In genomic region chr15:89500397-89501270, GRCh38 we compare ENCODE assay signal across 12 cellular contexts. TPM values are rescaled to one million over a fixed set of nuclear protein-coding genes. Genes with fewer than 3 reads are reported as not detected.
DNase-seq lines count a peak whose midpoint lies in the region; ATAC-seq, FAIRE-seq and TF ChIP-seq lines count a peak whose summit lies in the region.
"Had no signal": no experiment of that assay in that cellular context is flagged by ENCODE, and none has a peak within 500 bp of the region (broad histone marks: within the 10 kb centered on the region; RNA-seq: fewer than 3 reads in every experiment).

No MANE protein-coding gene starts in this region.

- no peaks in the 10 kb centered on the region for H3K27me3 Mint-ChIP-seq in Caco-2 (ENCODE audit: insufficient read depth, unreplicated experiment)
- H3K27me3 Mint-ChIP-seq in WTC11 (ENCODE audit: low read depth): peaks cover 24% of the 10 kb centered on the region

- H3K27ac Mint-ChIP-seq in Caco-2 (ENCODE audit: unreplicated experiment) (no peak overlapping the region), WTC11 (no peak overlapping the region)

- ATAC-seq in WTC11 (peak; percentile 13; the same call in 1 of the 2 replicates), GM21360 (IDR thresholded peaks at IDR 0.05; ENCODE audit: unreplicated experiment) (no peak)

- no peak overlapping the region for H3K4me3 ChIP-seq in Caco-2 (ENCODE audit: low read depth, low read length)
- H3K4me3 ChIP-seq: adrenal gland, upper lobe of left lung had no signal

- TF ChIP-seq CTCF in Caco-2 (IDR thresholded peaks at IDR 0.05; ENCODE audit: insufficient read depth in 1 of 2, low read depth in 1 of 2, low read length in 1 of 2, severe bottlenecking in 1 of 2, unreplicated experiment in 1 of 2): peak; percentile 14 to 34
- peak; percentile 29; the same call in 1 of the 2 replicates for TF ChIP-seq CTCF in WTC11 (IDR thresholded peaks at IDR 0.05)

- H3K4me3 Mint-ChIP-seq in Caco-2 (ENCODE audit: unreplicated experiment): no peak overlapping the region
- H3K4me3 Mint-ChIP-seq in WTC11: no peak overlapping the region

- FAIRE-seq in GM19239 (lab: Jason Lieb, UNC): peak; percentile 66

- H3K4me1 Mint-ChIP-seq in Caco-2 (ENCODE audit: low read depth, unreplicated experiment) (no peaks in the 10 kb centered on the region), WTC11 (0 out of 2 replicates have a peak, but pooled peaks cover 3% of the 10 kb centered on the region)

- no TSS peak for BruUV-seq in Caco-2 (replicated peaks; lab: Mats Ljungman, UMichigan)

- CTCF ChIA-PET in Caco-2 (lab: Charles Lee) (no interaction called here), WTC11 (lab: Charles Lee) (interaction anchor here (0.6 to 1.8 kb wide), 12 partner anchors 9 to 279 kb away, joined by 3 to 11 read pairs (median 4); no protein-coding TSS in a partner anchor)

- DNase-seq in Caco-2 (no peak), GM19239 (ENCODE audit: insufficient read length, low spot score) (no peak), WTC11 (ENCODE audit: low spot score) (no peak), islet precursor cell (peak; percentile 49), hypothalamus (lab: John Stamatoyannopoulos, UW) (no peak), T-helper 1 cell (no peak)
- DNase-seq in NK-92 treated with Interleukin-12 subunit alpha and Interleukin-12 subunit beta, amount 100 ng/mL, for 24 hours (lab: John Stamatoyannopoulos, UW): no peak
- DNase-seq: adrenal gland, NCI-H2081 treated with DMSO at 0.1 percent for 48 hours, upper lobe of left lung had no signal

- intact Hi-C loops in Caco-2 (cut with micrococcal nuclease; ENCODE audit: unreplicated experiment): no loop called here

- H3K9me3 Mint-ChIP-seq in Caco-2 (ENCODE audit: unreplicated experiment) (no peaks in the 10 kb centered on the region), WTC11 (no peaks in the 10 kb centered on the region)

- POLR2A ChIA-PET in Caco-2 (lab: Charles Lee) (no interaction called here), WTC11 (lab: Charles Lee) (no interaction called here)

- no peaks in the 10 kb centered on the region for H3K27me3 ChIP-seq in Caco-2 (replicated peaks; ENCODE audit: control insufficient read depth, insufficient read depth, low read length)

- H3K4me1 ChIP-seq in Caco-2: peaks cover 3% of the 10 kb centered on the region; the same call in 1 of the 2 replicates
- H3K4me1 ChIP-seq: adrenal gland had no signal

- H3K36me3 ChIP-seq in Caco-2 (ENCODE audit: control insufficient read depth, insufficient read depth, low read length): no peaks in the 10 kb centered on the region
- H3K36me3 ChIP-seq: adrenal gland, upper lobe of left lung had no signal

- H3K36me3 Mint-ChIP-seq in Caco-2 (ENCODE audit: insufficient read depth, unreplicated experiment) (peaks cover 10% of the 10 kb centered on the region), WTC11 (no peaks in the 10 kb centered on the region)

- H3K9me3 ChIP-seq in Caco-2: no peaks in the 10 kb centered on the region
- H3K9me3 ChIP-seq: adrenal gland, upper lobe of left lung had no signal

TF ChIP-seq in WTC11, 78 proteins besides CTCF, POLR2A, EP300 and RAD21:
- no peak for TF ChIP-seq MXD4 (CRISPR knock-in tag; IDR thresholded peaks at IDR 0.05; ENCODE audit: borderline replicate concordance)
- TF ChIP-seq MLX (CRISPR knock-in tag; IDR thresholded peaks at IDR 0.05): no peak
- no peak for TF ChIP-seq HMGXB4 (CRISPR knock-in tag; IDR thresholded peaks at IDR 0.05)
- TF ChIP-seq IRF2 (CRISPR knock-in tag; IDR thresholded peaks at IDR 0.05; ENCODE audit: borderline replicate concordance, low read depth): no peak
- no peak for TF ChIP-seq TP53 (CRISPR knock-in tag; IDR thresholded peaks at IDR 0.05)
- TF ChIP-seq ZNF138 (CRISPR knock-in tag; conservative IDR thresholded peaks at IDR 0.05): no peak
- TF ChIP-seq ZNF671 (CRISPR knock-in tag; IDR thresholded peaks at IDR 0.05): no peak
- no peak for TF ChIP-seq ERG (CRISPR knock-in tag; IDR thresholded peaks at IDR 0.05)
- TF ChIP-seq FOXP1 (CRISPR knock-in tag; IDR thresholded peaks at IDR 0.05; ENCODE audit: borderline replicate concordance): no peak
- no peak for TF ChIP-seq NR3C1 (CRISPR knock-in tag; conservative IDR thresholded peaks at IDR 0.05; ENCODE audit: low read depth)
- TF ChIP-seq PREB (CRISPR knock-in tag; IDR thresholded peaks at IDR 0.05; ENCODE audit: borderline replicate concordance): no peak
- TF ChIP-seq NFATC4 (CRISPR knock-in tag; IDR thresholded peaks at IDR 0.05): no peak
- no peak for TF ChIP-seq USF2 (CRISPR knock-in tag; IDR thresholded peaks at IDR 0.05)
- no peak for TF ChIP-seq RORB (CRISPR knock-in tag; IDR thresholded peaks at IDR 0.05)

RNA-seq across cellular contexts. Expression of gene RHCG, which starts 4.3 kb away (rescaled TPM):
- not detected in 2 replicates for total RNA-seq in Caco-2 (2022)
- total RNA-seq in WTC11 (2021): 0.23 to 0.37 TPM (median 0.31 TPM) in 3 replicates
- total RNA-seq: pulmonary artery endothelial cell, upper lobe of left lung had no signal
